In the genomic region with DNA sequence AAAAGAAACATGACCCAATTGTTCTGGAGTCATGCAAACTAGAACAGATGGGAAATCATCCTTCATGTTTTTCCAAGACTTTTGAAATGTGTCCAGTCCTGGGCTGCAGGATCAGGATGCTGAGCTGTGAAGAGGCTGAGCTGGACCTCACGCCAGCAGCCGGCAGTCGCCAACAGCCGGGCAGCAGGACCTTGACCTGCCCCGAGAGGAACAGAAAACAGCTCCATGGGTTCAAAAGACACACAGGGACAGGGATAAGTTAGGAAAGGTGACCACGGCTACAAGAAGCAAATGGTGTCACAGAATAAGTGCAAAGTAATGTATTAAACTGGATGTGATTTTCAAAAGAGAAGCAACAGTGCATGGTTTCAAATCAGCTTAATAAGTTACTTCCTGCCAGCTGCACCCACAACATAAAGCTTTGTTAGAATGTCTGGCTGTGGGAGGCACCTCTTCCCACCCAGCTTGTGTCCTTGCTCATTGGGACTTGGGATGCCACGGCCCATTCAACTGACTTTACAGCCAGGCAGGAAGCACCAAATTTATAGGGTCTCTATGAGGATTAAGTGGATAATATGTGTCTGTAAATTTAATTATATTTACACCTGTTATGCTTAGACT, we compare ENCODE assay signal across 11 cellular contexts.
"Had no signal": no experiment of that assay in that cellular context is flagged by ENCODE, and none has a peak within 500 bp of the region (broad histone marks: within the 10 kb centered on the region; RNA-seq: fewer than 3 reads in every experiment).

No MANE protein-coding gene starts in this region.

- H3K36me3 Mint-ChIP-seq: activated naive CD4-positive, alpha-beta T cell treated with anti-CD3 and anti-CD28 coated beads, Interleukin-2, amount 50 U/mL, for 24 hours; natural killer cell treated with Interleukin-12 subunit alpha and Interleukin-12 subunit beta and Interleukin-15 and Interleukin-18, amount 100 ng/mL, for 72 hours had no signal

- H3K9me3 ChIP-seq: ascending aorta, thyroid gland had no signal

- H3K4me3 Mint-ChIP-seq: activated naive CD4-positive, alpha-beta T cell treated with anti-CD3 and anti-CD28 coated beads, Interleukin-2, amount 50 U/mL, for 24 hours; central memory CD8-positive, alpha-beta T cell; natural killer cell treated with Interleukin-12 subunit alpha and Interleukin-12 subunit beta and Interleukin-15 and Interleukin-18, amount 100 ng/mL, for 72 hours had no signal

- H3K27ac ChIP-seq: ascending aorta, coronary artery, thyroid gland had no signal

- H3K4me1 Mint-ChIP-seq: activated naive CD4-positive, alpha-beta T cell treated with anti-CD3 and anti-CD28 coated beads, Interleukin-2, amount 50 U/mL, for 24 hours; central memory CD8-positive, alpha-beta T cell had no signal

- H3K27me3 ChIP-seq: ascending aorta, thyroid gland had no signal

- H3K4me1 ChIP-seq: ascending aorta, thyroid gland had no signal

- H3K27me3 Mint-ChIP-seq: activated naive CD4-positive, alpha-beta T cell treated with anti-CD3 and anti-CD28 coated beads, Interleukin-2, amount 50 U/mL, for 24 hours; central memory CD8-positive, alpha-beta T cell; natural killer cell treated with Interleukin-12 subunit alpha and Interleukin-12 subunit beta and Interleukin-15 and Interleukin-18, amount 100 ng/mL, for 72 hours had no signal

- H3K4me3 ChIP-seq: ascending aorta, coronary artery, lung, thyroid gland had no signal

- H3K9me3 Mint-ChIP-seq: activated naive CD4-positive, alpha-beta T cell treated with anti-CD3 and anti-CD28 coated beads, Interleukin-2, amount 50 U/mL, for 24 hours had no signal

- H3K36me3 ChIP-seq: ascending aorta, thyroid gland had no signal

- DNase-seq: activated gamma-delta T cell; stimulated activated CD4-positive, alpha-beta T cell treated with anti-CD3 and anti-CD28 coated beads, Interleukin-2, amount 100 ng/mL, for 24 hours; stimulated activated naive CD4-positive, alpha-beta T cell treated with Interleukin-2 at 50 U/mL for 16 hours; T1000; thyroid gland had no signal

- H3K27ac Mint-ChIP-seq: activated naive CD4-positive, alpha-beta T cell treated with anti-CD3 and anti-CD28 coated beads, Interleukin-2, amount 50 U/mL, for 24 hours; natural killer cell treated with Interleukin-12 subunit alpha and Interleukin-12 subunit beta and Interleukin-15 and Interleukin-18, amount 100 ng/mL, for 72 hours had no signal
